ENCODE assay signal across 2 cellular contexts in the genomic region with DNA sequence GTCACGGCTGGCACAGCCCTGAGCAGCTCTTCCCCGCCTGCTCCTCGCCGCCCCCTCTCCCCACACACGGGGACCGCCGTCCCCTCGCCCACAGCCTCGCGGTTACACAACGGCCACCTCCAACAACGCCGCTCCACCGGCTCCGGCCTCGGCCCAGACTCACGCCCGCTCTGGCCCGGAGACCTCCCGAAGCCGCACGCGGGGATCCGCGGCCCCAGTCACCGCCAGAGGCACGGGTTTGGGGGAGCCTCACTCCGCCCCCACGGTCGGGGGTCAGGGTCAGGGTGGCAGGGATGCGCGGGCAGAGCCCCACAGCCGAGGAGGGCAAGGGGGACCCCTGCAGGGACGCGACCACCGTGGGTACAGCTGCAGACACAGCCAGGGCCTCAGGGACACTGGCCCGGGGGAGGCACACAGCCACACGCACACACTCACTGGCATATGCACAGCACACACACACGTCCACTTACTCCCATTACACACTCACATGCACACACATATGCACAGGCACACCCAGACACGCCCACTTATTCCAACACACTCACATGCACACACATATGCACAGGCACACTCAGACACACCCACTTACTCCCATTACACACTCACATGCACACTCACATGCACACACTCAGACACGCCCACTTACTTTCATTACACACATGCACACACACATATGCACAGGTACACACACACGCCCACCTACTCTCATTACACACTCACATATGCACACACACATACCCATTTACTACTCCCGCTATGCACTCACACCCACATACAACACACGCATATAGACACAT.
TF ChIP-seq lines count a peak whose summit lies in the region.

No MANE protein-coding gene starts in this region.

TF ChIP-seq in HEK293, 187 proteins besides CTCF, POLR2A, EP300 and RAD21:
- TF ChIP-seq ZNF133 (tag by site-specific recombination; IDR thresholded peaks at IDR 0.05) (peak; percentile 20; the same call in 1 of the 2 replicates), ZNF670 (tag by site-specific recombination; IDR thresholded peaks at IDR 0.05; ENCODE audit: low read depth) (no peak), ZNF785 (tag by site-specific recombination; IDR thresholded peaks at IDR 0.05) (peak; percentile 74), KLF16 (tag by site-specific recombination; IDR thresholded peaks at IDR 0.05) (peak; percentile 67; the same call in 1 of the 2 replicates), KLF7 (tag by site-specific recombination; IDR thresholded peaks at IDR 0.05; ENCODE audit: borderline replicate concordance) (0 out of 2 replicates have a peak, but pooled peaks have one; percentile 12), ZNF830 (tag by site-specific recombination; IDR thresholded peaks at IDR 0.05; ENCODE audit: low read depth) (no peak), KLF1 (tag by site-specific recombination; IDR thresholded peaks at IDR 0.05) (peak; percentile 35; the same call in 1 of the 2 replicates), KLF8 (tag by site-specific recombination; IDR thresholded peaks at IDR 0.05) (peak; percentile 28; the same call in 1 of the 2 replicates), WT1 (tag by site-specific recombination; IDR thresholded peaks at IDR 0.05) (no peak), ZNF488 (tag by site-specific recombination; IDR thresholded peaks at IDR 0.05) (peak; percentile 30; the same call in 1 of the 2 replicates), EGR2 (tag by site-specific recombination; IDR thresholded peaks at IDR 0.05; ENCODE audit: low read depth) (peak; percentile 85), KLF9 (tag by site-specific recombination; IDR thresholded peaks at IDR 0.05; ENCODE audit: low read depth) (peak; percentile 98), ZSCAN4 (tag by site-specific recombination; IDR thresholded peaks at IDR 0.05) (peak; percentile 67), ZFHX2 (tag by site-specific recombination; conservative IDR thresholded peaks at IDR 0.05) (peak; percentile 95)
- TF ChIP-seq, protein P1, sequence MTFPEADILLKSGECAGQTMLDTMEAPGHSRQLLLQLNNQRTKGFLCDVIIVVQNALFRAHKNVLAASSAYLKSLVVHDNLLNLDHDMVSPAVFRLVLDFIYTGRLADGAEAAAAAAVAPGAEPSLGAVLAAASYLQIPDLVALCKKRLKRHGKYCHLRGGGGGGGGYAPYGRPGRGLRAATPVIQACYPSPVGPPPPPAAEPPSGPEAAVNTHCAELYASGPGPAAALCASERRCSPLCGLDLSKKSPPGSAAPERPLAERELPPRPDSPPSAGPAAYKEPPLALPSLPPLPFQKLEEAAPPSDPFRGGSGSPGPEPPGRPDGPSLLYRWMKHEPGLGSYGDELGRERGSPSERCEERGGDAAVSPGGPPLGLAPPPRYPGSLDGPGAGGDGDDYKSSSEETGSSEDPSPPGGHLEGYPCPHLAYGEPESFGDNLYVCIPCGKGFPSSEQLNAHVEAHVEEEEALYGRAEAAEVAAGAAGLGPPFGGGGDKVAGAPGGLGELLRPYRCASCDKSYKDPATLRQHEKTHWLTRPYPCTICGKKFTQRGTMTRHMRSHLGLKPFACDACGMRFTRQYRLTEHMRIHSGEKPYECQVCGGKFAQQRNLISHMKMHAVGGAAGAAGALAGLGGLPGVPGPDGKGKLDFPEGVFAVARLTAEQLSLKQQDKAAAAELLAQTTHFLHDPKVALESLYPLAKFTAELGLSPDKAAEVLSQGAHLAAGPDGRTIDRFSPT (tag by site-specific recombination; IDR thresholded peaks at IDR 0.05) = 0 out of 2 replicates have a peak, but pooled peaks have one; percentile 36

TF ChIP-seq in GM12878, 131 proteins besides CTCF, POLR2A, EP300 and RAD21:
- peak; percentile 88 for TF ChIP-seq BCL3 (IDR thresholded peaks at IDR 0.05; ENCODE audit: borderline replicate concordance, insufficient read depth, low read depth, low read length, poor library complexity, severe bottlenecking)
- TF ChIP-seq BACH1 (IDR thresholded peaks at IDR 0.05; ENCODE audit: borderline replicate concordance) = no peak
- TF ChIP-seq YY1 (IDR thresholded peaks at IDR 0.05; ENCODE audit: low read depth, low read length) = no peak
- TF ChIP-seq DPF2 (IDR thresholded peaks at IDR 0.05) = no peak
- TF ChIP-seq NFIC (IDR thresholded peaks at IDR 0.05; ENCODE audit: low read depth, low read length) = peak; percentile 37; the same call in 1 of the 2 replicates
- TF ChIP-seq POLR2AphosphoS2 (IDR thresholded peaks at IDR 0.05; ENCODE audit: low read depth, low read length) = no peak
- TF ChIP-seq ZNF384 (IDR thresholded peaks at IDR 0.05; ENCODE audit: borderline replicate concordance, low read depth, low read length) = no peak
